In the genomic region with DNA sequence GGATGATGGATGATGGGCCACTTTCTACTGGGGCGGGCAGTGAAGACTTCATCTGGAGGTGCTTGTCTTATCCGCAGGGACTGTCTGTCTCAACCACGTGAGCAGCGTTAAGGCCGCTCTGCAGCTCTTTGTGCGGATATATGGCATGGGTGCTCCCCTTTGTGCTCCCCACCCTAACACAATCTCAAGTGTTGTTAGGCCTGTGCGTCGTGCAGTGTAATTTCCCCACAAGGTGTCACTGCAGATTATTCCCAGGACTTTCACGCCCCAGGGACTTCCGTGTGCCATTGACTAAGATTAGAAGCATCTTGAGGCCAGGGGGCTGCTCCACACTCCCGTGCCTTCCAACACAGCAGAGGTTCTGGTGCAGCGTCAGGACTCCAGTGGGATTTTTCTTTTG, we compare ENCODE assay signal across 2 cellular contexts.
TF ChIP-seq lines count a peak whose summit lies in the region.

No MANE protein-coding gene starts in this region.

TF ChIP-seq in HepG2, 621 proteins besides CTCF, POLR2A, EP300 and RAD21 (continues in another document):
- TF ChIP-seq, protein P1, sequence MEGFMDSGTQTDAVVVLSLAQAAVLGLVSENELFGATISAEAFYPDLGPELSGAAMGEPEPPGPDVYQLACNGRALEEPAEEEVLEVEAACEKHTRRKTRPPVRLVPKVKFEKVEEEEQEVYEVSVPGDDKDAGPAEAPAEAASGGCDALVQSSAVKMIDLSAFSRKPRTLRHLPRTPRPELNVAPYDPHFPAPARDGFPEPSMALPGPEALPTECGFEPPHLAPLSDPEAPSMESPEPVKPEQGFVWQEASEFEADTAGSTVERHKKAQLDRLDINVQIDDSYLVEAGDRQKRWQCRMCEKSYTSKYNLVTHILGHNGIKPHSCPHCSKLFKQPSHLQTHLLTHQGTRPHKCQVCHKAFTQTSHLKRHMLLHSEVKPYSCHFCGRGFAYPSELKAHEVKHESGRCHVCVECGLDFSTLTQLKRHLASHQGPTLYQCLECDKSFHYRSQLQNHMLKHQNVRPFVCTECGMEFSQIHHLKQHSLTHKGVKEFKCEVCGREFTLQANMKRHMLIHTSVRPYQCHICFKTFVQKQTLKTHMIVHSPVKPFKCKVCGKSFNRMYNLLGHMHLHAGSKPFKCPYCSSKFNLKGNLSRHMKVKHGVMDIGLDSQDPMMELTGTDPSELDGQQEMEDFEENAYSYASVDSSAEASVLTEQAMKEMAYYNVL (CRISPR knock-in tag; IDR thresholded peaks at IDR 0.05; ENCODE audit: borderline replicate concordance) = no peak
- no peak for TF ChIP-seq KLF6 (CRISPR knock-in tag; IDR thresholded peaks at IDR 0.05)
- no peak for TF ChIP-seq JUND (CRISPR knock-in tag; IDR thresholded peaks at IDR 0.05)
- no peak for TF ChIP-seq CHD4 (IDR thresholded peaks at IDR 0.05; ENCODE audit: borderline replicate concordance, low read length)
- TF ChIP-seq NFRKB (IDR thresholded peaks at IDR 0.05) = no peak
- peak; percentile 21; the same call in 1 of the 2 replicates for TF ChIP-seq SMC3 (IDR thresholded peaks at IDR 0.05; ENCODE audit: low read length)
- no peak for TF ChIP-seq MTF1 (CRISPR knock-in tag; IDR thresholded peaks at IDR 0.05)
- TF ChIP-seq, protein P2, sequence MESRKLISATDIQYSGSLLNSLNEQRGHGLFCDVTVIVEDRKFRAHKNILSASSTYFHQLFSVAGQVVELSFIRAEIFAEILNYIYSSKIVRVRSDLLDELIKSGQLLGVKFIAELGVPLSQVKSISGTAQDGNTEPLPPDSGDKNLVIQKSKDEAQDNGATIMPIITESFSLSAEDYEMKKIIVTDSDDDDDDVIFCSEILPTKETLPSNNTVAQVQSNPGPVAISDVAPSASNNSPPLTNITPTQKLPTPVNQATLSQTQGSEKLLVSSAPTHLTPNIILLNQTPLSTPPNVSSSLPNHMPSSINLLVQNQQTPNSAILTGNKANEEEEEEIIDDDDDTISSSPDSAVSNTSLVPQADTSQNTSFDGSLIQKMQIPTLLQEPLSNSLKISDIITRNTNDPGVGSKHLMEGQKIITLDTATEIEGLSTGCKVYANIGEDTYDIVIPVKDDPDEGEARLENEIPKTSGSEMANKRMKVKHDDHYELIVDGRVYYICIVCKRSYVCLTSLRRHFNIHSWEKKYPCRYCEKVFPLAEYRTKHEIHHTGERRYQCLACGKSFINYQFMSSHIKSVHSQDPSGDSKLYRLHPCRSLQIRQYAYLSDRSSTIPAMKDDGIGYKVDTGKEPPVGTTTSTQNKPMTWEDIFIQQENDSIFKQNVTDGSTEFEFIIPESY (CRISPR knock-in tag; IDR thresholded peaks at IDR 0.05) = peak; percentile 44; the same call in 1 of the 2 replicates
- no peak for TF ChIP-seq HOXA9 (CRISPR knock-in tag; IDR thresholded peaks at IDR 0.05; ENCODE audit: borderline replicate concordance)
- TF ChIP-seq, protein P3, sequence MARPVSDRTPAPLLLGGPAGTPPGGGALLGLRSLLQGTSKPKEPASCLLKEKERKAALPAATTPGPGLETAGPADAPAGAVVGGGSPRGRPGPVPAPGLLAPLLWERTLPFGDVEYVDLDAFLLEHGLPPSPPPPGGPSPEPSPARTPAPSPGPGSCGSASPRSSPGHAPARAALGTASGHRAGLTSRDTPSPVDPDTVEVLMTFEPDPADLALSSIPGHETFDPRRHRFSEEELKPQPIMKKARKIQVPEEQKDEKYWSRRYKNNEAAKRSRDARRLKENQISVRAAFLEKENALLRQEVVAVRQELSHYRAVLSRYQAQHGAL (CRISPR knock-in tag; IDR thresholded peaks at IDR 0.05; ENCODE audit: not compliant biosample characterization) = no peak
- TF ChIP-seq STAG1 (CRISPR knock-in tag; IDR thresholded peaks at IDR 0.05) = peak; percentile 56
- TF ChIP-seq NAIF1 (CRISPR knock-in tag; IDR thresholded peaks at IDR 0.05; ENCODE audit: borderline replicate concordance) = no peak
- TF ChIP-seq, protein P4, sequence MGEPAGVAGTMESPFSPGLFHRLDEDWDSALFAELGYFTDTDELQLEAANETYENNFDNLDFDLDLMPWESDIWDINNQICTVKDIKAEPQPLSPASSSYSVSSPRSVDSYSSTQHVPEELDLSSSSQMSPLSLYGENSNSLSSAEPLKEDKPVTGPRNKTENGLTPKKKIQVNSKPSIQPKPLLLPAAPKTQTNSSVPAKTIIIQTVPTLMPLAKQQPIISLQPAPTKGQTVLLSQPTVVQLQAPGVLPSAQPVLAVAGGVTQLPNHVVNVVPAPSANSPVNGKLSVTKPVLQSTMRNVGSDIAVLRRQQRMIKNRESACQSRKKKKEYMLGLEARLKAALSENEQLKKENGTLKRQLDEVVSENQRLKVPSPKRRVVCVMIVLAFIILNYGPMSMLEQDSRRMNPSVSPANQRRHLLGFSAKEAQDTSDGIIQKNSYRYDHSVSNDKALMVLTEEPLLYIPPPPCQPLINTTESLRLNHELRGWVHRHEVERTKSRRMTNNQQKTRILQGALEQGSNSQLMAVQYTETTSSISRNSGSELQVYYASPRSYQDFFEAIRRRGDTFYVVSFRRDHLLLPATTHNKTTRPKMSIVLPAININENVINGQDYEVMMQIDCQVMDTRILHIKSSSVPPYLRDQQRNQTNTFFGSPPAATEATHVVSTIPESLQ (CRISPR knock-in tag; conservative IDR thresholded peaks at IDR 0.05) = no peak
- TF ChIP-seq ZNF546 (CRISPR knock-in tag; conservative IDR thresholded peaks at IDR 0.05) = no peak
- peak; percentile 89 for TF ChIP-seq ZNF263 (CRISPR knock-in tag; IDR thresholded peaks at IDR 0.05)
- TF ChIP-seq ZNF12 (CRISPR knock-in tag; IDR thresholded peaks at IDR 0.05) = no peak

TF ChIP-seq in IMR-90, 13 proteins besides CTCF, POLR2A, EP300 and RAD21 (continued from another document):
- TF ChIP-seq, protein P5, sequence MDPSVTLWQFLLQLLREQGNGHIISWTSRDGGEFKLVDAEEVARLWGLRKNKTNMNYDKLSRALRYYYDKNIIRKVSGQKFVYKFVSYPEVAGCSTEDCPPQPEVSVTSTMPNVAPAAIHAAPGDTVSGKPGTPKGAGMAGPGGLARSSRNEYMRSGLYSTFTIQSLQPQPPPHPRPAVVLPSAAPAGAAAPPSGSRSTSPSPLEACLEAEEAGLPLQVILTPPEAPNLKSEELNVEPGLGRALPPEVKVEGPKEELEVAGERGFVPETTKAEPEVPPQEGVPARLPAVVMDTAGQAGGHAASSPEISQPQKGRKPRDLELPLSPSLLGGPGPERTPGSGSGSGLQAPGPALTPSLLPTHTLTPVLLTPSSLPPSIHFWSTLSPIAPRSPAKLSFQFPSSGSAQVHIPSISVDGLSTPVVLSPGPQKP (IDR thresholded peaks at IDR 0.05; ENCODE audit: borderline replicate concordance, low read depth, low read length) = no peak
- TF ChIP-seq CHD1 (IDR thresholded peaks at IDR 0.05; ENCODE audit: low read depth, low read length) (no peak), FOS (IDR thresholded peaks at IDR 0.05; ENCODE audit: low read depth, low read length) (no peak), MAZ (IDR thresholded peaks at IDR 0.05; ENCODE audit: borderline replicate concordance, low read depth, low read length) (no peak), RFX5 (IDR thresholded peaks at IDR 0.05; ENCODE audit: low read depth, low read length) (no peak), CEBPB (IDR thresholded peaks at IDR 0.05; ENCODE audit: low read depth, low read length) (no peak), BHLHE40 (IDR thresholded peaks at IDR 0.05; ENCODE audit: low read depth, low read length) (no peak), NFE2L2 (IDR thresholded peaks at IDR 0.05; ENCODE audit: low read depth, low read length) (no peak), MAFK (IDR thresholded peaks at IDR 0.05; ENCODE audit: low read depth, low read length) (no peak)
- TF ChIP-seq, protein P6, sequence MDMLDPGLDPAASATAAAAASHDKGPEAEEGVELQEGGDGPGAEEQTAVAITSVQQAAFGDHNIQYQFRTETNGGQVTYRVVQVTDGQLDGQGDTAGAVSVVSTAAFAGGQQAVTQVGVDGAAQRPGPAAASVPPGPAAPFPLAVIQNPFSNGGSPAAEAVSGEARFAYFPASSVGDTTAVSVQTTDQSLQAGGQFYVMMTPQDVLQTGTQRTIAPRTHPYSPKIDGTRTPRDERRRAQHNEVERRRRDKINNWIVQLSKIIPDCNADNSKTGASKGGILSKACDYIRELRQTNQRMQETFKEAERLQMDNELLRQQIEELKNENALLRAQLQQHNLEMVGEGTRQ (IDR thresholded peaks at IDR 0.05; ENCODE audit: low read depth, low read length) = no peak
